ENCODE assay signal across 8 cellular contexts in the genomic region with DNA sequence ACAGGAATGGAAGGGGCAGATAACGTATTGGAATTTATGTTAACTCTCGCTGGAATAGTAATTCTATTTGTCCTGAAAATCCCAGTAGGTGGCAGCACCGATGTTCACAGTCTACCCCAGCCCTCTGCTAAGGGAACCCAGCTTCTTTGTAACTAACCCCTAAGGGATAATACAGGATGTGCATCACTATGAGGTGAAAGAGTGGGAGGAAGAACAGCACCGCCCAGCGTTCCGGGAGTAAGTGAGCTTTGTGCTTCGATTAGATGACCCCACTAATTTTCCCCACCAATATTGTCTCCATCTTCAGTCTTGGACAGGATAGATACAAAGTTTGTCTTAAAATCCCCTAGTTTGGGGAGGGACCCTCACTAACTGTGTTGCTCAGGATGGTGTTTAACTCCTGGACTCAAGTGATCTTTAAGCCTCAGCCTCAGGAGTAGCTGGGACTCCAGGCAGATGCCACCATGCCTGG.
DNase-seq lines count a peak whose midpoint lies in the region; ATAC-seq and TF ChIP-seq lines count a peak whose summit lies in the region.

No MANE protein-coding gene starts in this region.

- H3K9me3 ChIP-seq in DND-41 (ENCODE audit: insufficient read depth, low read length, severe bottlenecking) (no peaks in the 10 kb centered on the region), RWPE2 (ENCODE audit: severe bottlenecking) (no peaks in the 10 kb centered on the region)

- H3K4me1 ChIP-seq in DND-41 (ENCODE audit: insufficient read depth, low read length), result peaks cover 57% of the 10 kb centered on the region
- H3K4me1 ChIP-seq in RWPE2 (ENCODE audit: insufficient read depth, poor library complexity, severe bottlenecking), result no peaks in the 10 kb centered on the region

- H3K4me3 ChIP-seq in DND-41 (ENCODE audit: low read depth in 1 of 2, low read length in 2 of 2) (peak overlapping the region; percentile 71 to 72; a peak in 3 of 4 replicates), RWPE2 (ENCODE audit: severe bottlenecking) (no peak overlapping the region)

- peaks cover 12% of the 10 kb centered on the region for H4K20me1 ChIP-seq in DND-41 (ENCODE audit: insufficient read depth, low read length)

- TF ChIP-seq EP300 in Ishikawa (IDR thresholded peaks at IDR 0.05; ENCODE audit: borderline replicate concordance), result no peak

- peak; percentile 89 for ATAC-seq in DND-41 (ENCODE audit: insufficient read depth, low read depth)
- ATAC-seq in GM21619 (IDR thresholded peaks at IDR 0.05; ENCODE audit: unreplicated experiment), result peak; percentile 84
- peak; percentile 92 for ATAC-seq in RWPE2 (ENCODE audit: low read depth)

- peak overlapping the region; percentile 45; the same call in 1 of the 2 replicates for H2AFZ ChIP-seq in DND-41 (ENCODE audit: low read depth, low read length)

- peak; percentile 85 for DNase-seq in DND-41
- peak; percentile 56 for DNase-seq in RWPE2 (ENCODE audit: low spot score)
- DNase-seq in activated T-helper 9 cell treated with anti-CD3 and anti-CD28 coated beads, Interleukin-2, amount 50 U/mL, for 16 hours (ENCODE audit: low read depth), result peak; percentile 61
- peak; percentile 77 for DNase-seq in globus pallidus (ENCODE audit: low spot score)
- DNase-seq in non-pigmented ciliary epithelial cell (ENCODE audit: low read depth), result peak; percentile 94
- DNase-seq in superior temporal gyrus (ENCODE audit: extremely low spot score), result peak; percentile 87

- peaks cover 47% of the 10 kb centered on the region for H3K79me2 ChIP-seq in DND-41 (ENCODE audit: insufficient read depth, low read length)

- TF ChIP-seq CTCF in DND-41 (IDR thresholded peaks at IDR 0.05; ENCODE audit: borderline replicate concordance, extremely low read depth, low read length, poor library complexity, severe bottlenecking) (peak; percentile 79), RWPE2 (IDR thresholded peaks at IDR 0.05; ENCODE audit: poor library complexity, severe bottlenecking) (peak; percentile 71)

- peak; percentile 67 for TF ChIP-seq RAD21 in Ishikawa (IDR thresholded peaks at IDR 0.05; ENCODE audit: low read depth)

- peak overlapping the region; percentile 75 for H3K4me2 ChIP-seq in DND-41 (ENCODE audit: insufficient read depth, low read length)

- H3K9ac ChIP-seq in DND-41 (ENCODE audit: low read depth, low read length), result peak overlapping the region; percentile 79

- H3K27me3 ChIP-seq in DND-41 (ENCODE audit: insufficient read depth, low read length, poor library complexity) (no peaks in the 10 kb centered on the region), RWPE2 (ENCODE audit: insufficient read depth, poor library complexity, severe bottlenecking) (no peaks in the 10 kb centered on the region)

- H3K36me3 ChIP-seq in DND-41 (ENCODE audit: insufficient read depth, low read length) (peaks cover 61% of the 10 kb centered on the region), RWPE2 (ENCODE audit: low read depth) (peaks cover 16% of the 10 kb centered on the region; the same call in 1 of the 2 replicates)

- H3K27ac ChIP-seq in DND-41 (ENCODE audit: low read length) (peak overlapping the region; percentile 93), RWPE2 (ENCODE audit: poor library complexity, severe bottlenecking) (no peak overlapping the region)

TF ChIP-seq in Ishikawa, 13 proteins besides CTCF, POLR2A, EP300 and RAD21:
- no peak for TF ChIP-seq CEBPB (IDR thresholded peaks at IDR 0.05)
- TF ChIP-seq, protein P1, sequence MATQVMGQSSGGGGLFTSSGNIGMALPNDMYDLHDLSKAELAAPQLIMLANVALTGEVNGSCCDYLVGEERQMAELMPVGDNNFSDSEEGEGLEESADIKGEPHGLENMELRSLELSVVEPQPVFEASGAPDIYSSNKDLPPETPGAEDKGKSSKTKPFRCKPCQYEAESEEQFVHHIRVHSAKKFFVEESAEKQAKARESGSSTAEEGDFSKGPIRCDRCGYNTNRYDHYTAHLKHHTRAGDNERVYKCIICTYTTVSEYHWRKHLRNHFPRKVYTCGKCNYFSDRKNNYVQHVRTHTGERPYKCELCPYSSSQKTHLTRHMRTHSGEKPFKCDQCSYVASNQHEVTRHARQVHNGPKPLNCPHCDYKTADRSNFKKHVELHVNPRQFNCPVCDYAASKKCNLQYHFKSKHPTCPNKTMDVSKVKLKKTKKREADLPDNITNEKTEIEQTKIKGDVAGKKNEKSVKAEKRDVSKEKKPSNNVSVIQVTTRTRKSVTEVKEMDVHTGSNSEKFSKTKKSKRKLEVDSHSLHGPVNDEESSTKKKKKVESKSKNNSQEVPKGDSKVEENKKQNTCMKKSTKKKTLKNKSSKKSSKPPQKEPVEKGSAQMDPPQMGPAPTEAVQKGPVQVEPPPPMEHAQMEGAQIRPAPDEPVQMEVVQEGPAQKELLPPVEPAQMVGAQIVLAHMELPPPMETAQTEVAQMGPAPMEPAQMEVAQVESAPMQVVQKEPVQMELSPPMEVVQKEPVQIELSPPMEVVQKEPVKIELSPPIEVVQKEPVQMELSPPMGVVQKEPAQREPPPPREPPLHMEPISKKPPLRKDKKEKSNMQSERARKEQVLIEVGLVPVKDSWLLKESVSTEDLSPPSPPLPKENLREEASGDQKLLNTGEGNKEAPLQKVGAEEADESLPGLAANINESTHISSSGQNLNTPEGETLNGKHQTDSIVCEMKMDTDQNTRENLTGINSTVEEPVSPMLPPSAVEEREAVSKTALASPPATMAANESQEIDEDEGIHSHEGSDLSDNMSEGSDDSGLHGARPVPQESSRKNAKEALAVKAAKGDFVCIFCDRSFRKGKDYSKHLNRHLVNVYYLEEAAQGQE (IDR thresholded peaks at IDR 0.05; ENCODE audit: low read depth), result no peak
- TF ChIP-seq, protein P2, sequence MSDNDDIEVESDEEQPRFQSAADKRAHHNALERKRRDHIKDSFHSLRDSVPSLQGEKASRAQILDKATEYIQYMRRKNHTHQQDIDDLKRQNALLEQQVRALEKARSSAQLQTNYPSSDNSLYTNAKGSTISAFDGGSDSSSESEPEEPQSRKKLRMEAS (IDR thresholded peaks at IDR 0.05), result no peak
- no peak for TF ChIP-seq ZBTB7A (IDR thresholded peaks at IDR 0.05; ENCODE audit: low read depth)
- TF ChIP-seq CREB1 (IDR thresholded peaks at IDR 0.05; ENCODE audit: low read depth), result no peak
- no peak for TF ChIP-seq TAF1 (IDR thresholded peaks at IDR 0.05; ENCODE audit: low read depth)
- no peak for TF ChIP-seq NFIC (IDR thresholded peaks at IDR 0.05)
- no peak for TF ChIP-seq YY1 (IDR thresholded peaks at IDR 0.05; ENCODE audit: low read depth)
- TF ChIP-seq TEAD4 (IDR thresholded peaks at IDR 0.05), result no peak
- no peak for TF ChIP-seq EGR1 (IDR thresholded peaks at IDR 0.05)
- TF ChIP-seq FOXM1 (IDR thresholded peaks at IDR 0.05; ENCODE audit: borderline replicate concordance, low read depth), result no peak
- no peak for TF ChIP-seq TCF12 (IDR thresholded peaks at IDR 0.05; ENCODE audit: low read depth)
- TF ChIP-seq, protein P3, sequence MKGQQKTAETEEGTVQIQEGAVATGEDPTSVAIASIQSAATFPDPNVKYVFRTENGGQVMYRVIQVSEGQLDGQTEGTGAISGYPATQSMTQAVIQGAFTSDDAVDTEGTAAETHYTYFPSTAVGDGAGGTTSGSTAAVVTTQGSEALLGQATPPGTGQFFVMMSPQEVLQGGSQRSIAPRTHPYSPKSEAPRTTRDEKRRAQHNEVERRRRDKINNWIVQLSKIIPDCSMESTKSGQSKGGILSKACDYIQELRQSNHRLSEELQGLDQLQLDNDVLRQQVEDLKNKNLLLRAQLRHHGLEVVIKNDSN (IDR thresholded peaks at IDR 0.05), result no peak
